In genomic region chr3:141414800-141415462, GRCh38 we compare ENCODE assay signal across 1 cellular context.
TF ChIP-seq lines count a peak whose summit lies in the region.

No MANE protein-coding gene starts in this region.

TF ChIP-seq in WTC11, 78 proteins besides CTCF, POLR2A, EP300 and RAD21 (continued from another document):
- TF ChIP-seq, protein P1, sequence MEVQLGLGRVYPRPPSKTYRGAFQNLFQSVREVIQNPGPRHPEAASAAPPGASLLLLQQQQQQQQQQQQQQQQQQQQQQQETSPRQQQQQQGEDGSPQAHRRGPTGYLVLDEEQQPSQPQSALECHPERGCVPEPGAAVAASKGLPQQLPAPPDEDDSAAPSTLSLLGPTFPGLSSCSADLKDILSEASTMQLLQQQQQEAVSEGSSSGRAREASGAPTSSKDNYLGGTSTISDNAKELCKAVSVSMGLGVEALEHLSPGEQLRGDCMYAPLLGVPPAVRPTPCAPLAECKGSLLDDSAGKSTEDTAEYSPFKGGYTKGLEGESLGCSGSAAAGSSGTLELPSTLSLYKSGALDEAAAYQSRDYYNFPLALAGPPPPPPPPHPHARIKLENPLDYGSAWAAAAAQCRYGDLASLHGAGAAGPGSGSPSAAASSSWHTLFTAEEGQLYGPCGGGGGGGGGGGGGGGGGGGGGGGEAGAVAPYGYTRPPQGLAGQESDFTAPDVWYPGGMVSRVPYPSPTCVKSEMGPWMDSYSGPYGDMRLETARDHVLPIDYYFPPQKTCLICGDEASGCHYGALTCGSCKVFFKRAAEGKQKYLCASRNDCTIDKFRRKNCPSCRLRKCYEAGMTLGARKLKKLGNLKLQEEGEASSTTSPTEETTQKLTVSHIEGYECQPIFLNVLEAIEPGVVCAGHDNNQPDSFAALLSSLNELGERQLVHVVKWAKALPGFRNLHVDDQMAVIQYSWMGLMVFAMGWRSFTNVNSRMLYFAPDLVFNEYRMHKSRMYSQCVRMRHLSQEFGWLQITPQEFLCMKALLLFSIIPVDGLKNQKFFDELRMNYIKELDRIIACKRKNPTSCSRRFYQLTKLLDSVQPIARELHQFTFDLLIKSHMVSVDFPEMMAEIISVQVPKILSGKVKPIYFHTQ (CRISPR knock-in tag; IDR thresholded peaks at IDR 0.05) = no peak
- TF ChIP-seq, protein P2, sequence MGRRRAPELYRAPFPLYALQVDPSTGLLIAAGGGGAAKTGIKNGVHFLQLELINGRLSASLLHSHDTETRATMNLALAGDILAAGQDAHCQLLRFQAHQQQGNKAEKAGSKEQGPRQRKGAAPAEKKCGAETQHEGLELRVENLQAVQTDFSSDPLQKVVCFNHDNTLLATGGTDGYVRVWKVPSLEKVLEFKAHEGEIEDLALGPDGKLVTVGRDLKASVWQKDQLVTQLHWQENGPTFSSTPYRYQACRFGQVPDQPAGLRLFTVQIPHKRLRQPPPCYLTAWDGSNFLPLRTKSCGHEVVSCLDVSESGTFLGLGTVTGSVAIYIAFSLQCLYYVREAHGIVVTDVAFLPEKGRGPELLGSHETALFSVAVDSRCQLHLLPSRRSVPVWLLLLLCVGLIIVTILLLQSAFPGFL (CRISPR knock-in tag; IDR thresholded peaks at IDR 0.05; ENCODE audit: borderline replicate concordance) = no peak
- TF ChIP-seq ATF1 (CRISPR knock-in tag; IDR thresholded peaks at IDR 0.05) (no peak), ZNF281 (CRISPR knock-in tag; IDR thresholded peaks at IDR 0.05) (no peak)
